In genomic region chr18:32907656-32908441, GRCh38 we compare ENCODE assay signal across 14 cellular contexts.
DNase-seq lines count a peak whose midpoint lies in the region; ATAC-seq and TF ChIP-seq lines count a peak whose summit lies in the region.
"Had no signal": no experiment of that assay in that cellular context is flagged by ENCODE, and none has a peak within 500 bp of the region (broad histone marks: within the 10 kb centered on the region; RNA-seq: fewer than 3 reads in every experiment).

No MANE protein-coding gene starts in this region.

- WGBS in esophagus muscularis mucosa, result 83% methylated on average over 12 of the region's 12 CpGs

- intact Hi-C loops in esophagus muscularis mucosa (cut with DNase I) (no loop called here), ascending aorta (cut with DNase I) (no loop called here)

- TF ChIP-seq POLR2A in esophagus muscularis mucosa (IDR thresholded peaks at IDR 0.05; ENCODE audit: low read depth), result no peak

- H3K27me3 ChIP-seq in esophagus muscularis mucosa, result no peaks in the 10 kb centered on the region
- H3K27me3 ChIP-seq in ascending aorta, result no peaks in the 10 kb centered on the region
- H3K27me3 ChIP-seq: BLaER1 treated with 17β-estradiol and CSF1 and Interleukin-3, amounts not matched to agents 10 nM and 100 nM had no signal

- peak; percentile 22 for DNase-seq in NCI-H748 (lab: John Stamatoyannopoulos, UW; ENCODE audit: unreplicated experiment)
- DNase-seq in NCI-H748 treated with DMSO at 0.1 percent for 48 hours (lab: John Stamatoyannopoulos, UW), result no peak
- peak; percentile 53 for DNase-seq in esophagus muscularis mucosa (ENCODE audit: extremely low spot score)
- DNase-seq in pons (ENCODE audit: low spot score), result peak; percentile 43
- DNase-seq in ascending aorta (ENCODE audit: low spot score in 2 of 2), result no peak
- no peak for DNase-seq in dedifferentiated amniotic fluid mesenchymal stem cell (ENCODE audit: extremely low spot score)
- DNase-seq: CD4-positive, CD25-positive, alpha-beta regulatory T cell; DND-41; GDM1; HCEC 1CT; HFFc6 had no signal

- H3K4me3 ChIP-seq in esophagus muscularis mucosa (no peak overlapping the region), ascending aorta (no peak overlapping the region)
- H3K4me3 ChIP-seq: BLaER1 treated with 17β-estradiol and CSF1 and Interleukin-3, amounts not matched to agents 10 nM and 100 nM had no signal

- H3K36me3 ChIP-seq in esophagus muscularis mucosa, result no peaks in the 10 kb centered on the region
- no peaks in the 10 kb centered on the region for H3K36me3 ChIP-seq in ascending aorta
- H3K36me3 ChIP-seq: BLaER1 treated with 17β-estradiol and CSF1 and Interleukin-3, amounts not matched to agents 10 nM and 100 nM had no signal

- H3K4me1 ChIP-seq in esophagus muscularis mucosa, result no peaks in the 10 kb centered on the region
- no peaks in the 10 kb centered on the region for H3K4me1 ChIP-seq in ascending aorta

- H3K9me3 ChIP-seq in esophagus muscularis mucosa (no peaks in the 10 kb centered on the region), ascending aorta (no peaks in the 10 kb centered on the region)

- TF ChIP-seq CTCF in esophagus muscularis mucosa (IDR thresholded peaks at IDR 0.05), result no peak
- no peak for TF ChIP-seq CTCF in ascending aorta (IDR thresholded peaks at IDR 0.05)

- ATAC-seq in HG02642 (IDR thresholded peaks at IDR 0.05; ENCODE audit: poor library complexity, unreplicated experiment), result no peak

- no peak for TF ChIP-seq EP300 in esophagus muscularis mucosa (IDR thresholded peaks at IDR 0.05)

- H3K27ac ChIP-seq in esophagus muscularis mucosa (replicated peaks in 1 of 4) (no peak overlapping the region), ascending aorta (no peak overlapping the region)
- H3K27ac ChIP-seq: BLaER1 treated with 17β-estradiol and CSF1 and Interleukin-3, amounts not matched to agents 10 nM and 100 nM; HL-60 had no signal

Comparison
In these comparisons a context has a peak if more than half of its experiments do, and no peak if none do; other contexts are left out.
1. DNase-seq: peak in NCI-H748 (single experiment), esophagus muscularis mucosa (single experiment) and pons (single experiment); none in NCI-H748 treated with DMSO at 0.1 percent for 48 hours (single experiment), ascending aorta (0 of 2) and dedifferentiated amniotic fluid mesenchymal stem cell (single experiment).